20 cellular contexts compared by ENCODE assay signal in the genomic region with DNA sequence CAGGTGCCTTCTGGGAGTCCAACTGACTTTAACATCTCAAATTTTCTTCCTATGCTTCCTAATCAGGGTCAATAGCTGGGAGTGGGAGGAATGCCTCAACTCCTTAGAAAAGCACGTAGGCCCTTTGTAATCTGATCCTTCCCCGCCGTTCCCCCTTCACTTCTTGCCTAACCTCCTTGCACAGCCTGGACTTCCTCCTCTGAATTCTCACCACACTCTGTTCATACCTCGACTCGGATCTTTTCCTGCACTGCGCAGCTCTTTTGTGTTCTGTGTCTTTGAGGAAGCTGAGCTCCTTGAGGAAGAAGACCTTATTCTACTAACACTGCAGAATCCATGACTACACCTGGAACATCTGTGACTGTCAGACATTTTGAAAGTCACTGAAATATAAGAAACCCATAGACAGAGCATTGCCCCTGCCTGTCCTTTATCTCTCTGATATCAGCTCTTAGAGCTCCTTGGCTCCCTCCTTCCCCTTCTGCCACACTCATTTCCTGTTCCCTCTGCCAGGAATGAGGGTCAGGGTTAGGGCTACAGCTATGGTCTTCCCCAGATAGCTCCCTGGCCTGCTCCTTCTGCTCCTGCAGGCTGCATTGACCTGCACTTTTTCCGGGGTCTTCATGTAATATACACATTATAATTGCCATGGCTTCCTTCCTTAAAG.
"Had no signal": no experiment of that assay in that cellular context is flagged by ENCODE, and none has a peak within 500 bp of the region (broad histone marks: within the 10 kb centered on the region; RNA-seq: fewer than 3 reads in every experiment).

No MANE protein-coding gene starts in this region.

- H3K27me3 ChIP-seq: brain microvascular endothelial cell, gastrocnemius medialis, suprapubic skin had no signal

- DNase-seq: activated CD4-positive, alpha-beta T cell treated with anti-CD3 and anti-CD28 coated beads, Interleukin-2, amount 50 U/mL, for 48 hours; activated CD4-positive, CD25-positive, alpha-beta regulatory T cell treated with anti-CD3 and anti-CD28 coated beads, Interleukin-2, amount 50 U/mL, for 72 hours; activated CD8-positive, alpha-beta memory T cell treated with anti-CD3 and anti-CD28 coated beads, Interleukin-2, amount 10 ng/mL, durations not matched to agents 7 days and 5 days; activated effector memory CD4-positive, alpha-beta T cell treated with anti-CD3 and anti-CD28 coated beads, Interleukin-2, amount 50 U/mL, for 16 hours; activated T-cell treated with anti-CD3 and anti-CD28 coated beads, Interleukin-2, amount 50 U/mL, for 4 hours; amygdala; brain microvascular endothelial cell; cerebellar nuclear complex; gastrocnemius medialis; left cardiac atrium; mucosa of descending colon; naive thymus-derived CD8-positive, alpha-beta T cell; occipital lobe; stimulated activated CD4-positive, alpha-beta T cell treated with anti-CD3 and anti-CD28 coated beads, Interleukin-12 subunit alpha, Interleukin-12 subunit beta, amount 100 ng/mL, for 4 hours; stimulated activated CD4-positive, alpha-beta T cell treated with anti-CD3 and anti-CD28 coated beads, Interleukin-2, amount 100 ng/mL, for 48 hours; stimulated activated naive CD4-positive, alpha-beta T cell treated with Interleukin-2 at 50 U/mL for 16 hours had no signal

- H3K4me3 Mint-ChIP-seq: activated CD8-positive, alpha-beta memory T cell treated with anti-CD3 and anti-CD28 coated beads, Interleukin-2, amount 10 ng/mL, durations not matched to agents 7 days and 5 days; activated T-cell treated with anti-CD3 and anti-CD28 coated beads, Interleukin-2, amount 50 U/mL, for 4 hours; naive thymus-derived CD8-positive, alpha-beta T cell; type B pancreatic cell had no signal

- H3K27ac ChIP-seq: brain microvascular endothelial cell, gastrocnemius medialis, suprapubic skin had no signal

- ATAC-seq: activated CD8-positive, alpha-beta memory T cell treated with anti-CD3 and anti-CD28 coated beads, Interleukin-2, amount 10 ng/mL, durations not matched to agents 7 days and 5 days; activated naive CD4-positive, alpha-beta T cell treated with anti-CD3 and anti-CD28 coated beads, Interleukin-2, amount 50 U/mL, for 72 hours; activated T-cell treated with anti-CD3 and anti-CD28 coated beads, Interleukin-2, amount 50 U/mL, for 4 hours; gastrocnemius medialis; left cardiac atrium; mucosa of descending colon; naive thymus-derived CD8-positive, alpha-beta T cell had no signal

- H3K4me1 ChIP-seq: gastrocnemius medialis, suprapubic skin had no signal

- H3K27ac Mint-ChIP-seq: activated CD8-positive, alpha-beta memory T cell treated with anti-CD3 and anti-CD28 coated beads, Interleukin-2, amount 10 ng/mL, durations not matched to agents 7 days and 5 days; activated naive CD4-positive, alpha-beta T cell treated with anti-CD3 and anti-CD28 coated beads, Interleukin-2, amount 50 U/mL, for 72 hours; naive thymus-derived CD8-positive, alpha-beta T cell; type B pancreatic cell had no signal

- H3K36me3 ChIP-seq: brain microvascular endothelial cell, gastrocnemius medialis, suprapubic skin had no signal

- H3K4me3 ChIP-seq: gastrocnemius medialis, lung, mucosa of descending colon, suprapubic skin had no signal

- H3K4me1 Mint-ChIP-seq: activated CD8-positive, alpha-beta memory T cell treated with anti-CD3 and anti-CD28 coated beads, Interleukin-2, amount 10 ng/mL, durations not matched to agents 7 days and 5 days; naive thymus-derived CD8-positive, alpha-beta T cell had no signal

- H3K9me3 ChIP-seq: gastrocnemius medialis, mucosa of descending colon, suprapubic skin had no signal

- H3K36me3 Mint-ChIP-seq: activated CD8-positive, alpha-beta memory T cell treated with anti-CD3 and anti-CD28 coated beads, Interleukin-2, amount 10 ng/mL, durations not matched to agents 7 days and 5 days; activated naive CD4-positive, alpha-beta T cell treated with anti-CD3 and anti-CD28 coated beads, Interleukin-2, amount 50 U/mL, for 72 hours; naive thymus-derived CD8-positive, alpha-beta T cell; type B pancreatic cell had no signal

- H3K9me3 Mint-ChIP-seq: activated naive CD4-positive, alpha-beta T cell treated with anti-CD3 and anti-CD28 coated beads, Interleukin-2, amount 50 U/mL, for 72 hours; activated T-cell treated with anti-CD3 and anti-CD28 coated beads, Interleukin-2, amount 50 U/mL, for 4 hours; type B pancreatic cell had no signal

- H3K27me3 Mint-ChIP-seq: activated CD8-positive, alpha-beta memory T cell treated with anti-CD3 and anti-CD28 coated beads, Interleukin-2, amount 10 ng/mL, durations not matched to agents 7 days and 5 days; type B pancreatic cell had no signal
